ENCODE assay signal across 17 cellular contexts in the genomic region with DNA sequence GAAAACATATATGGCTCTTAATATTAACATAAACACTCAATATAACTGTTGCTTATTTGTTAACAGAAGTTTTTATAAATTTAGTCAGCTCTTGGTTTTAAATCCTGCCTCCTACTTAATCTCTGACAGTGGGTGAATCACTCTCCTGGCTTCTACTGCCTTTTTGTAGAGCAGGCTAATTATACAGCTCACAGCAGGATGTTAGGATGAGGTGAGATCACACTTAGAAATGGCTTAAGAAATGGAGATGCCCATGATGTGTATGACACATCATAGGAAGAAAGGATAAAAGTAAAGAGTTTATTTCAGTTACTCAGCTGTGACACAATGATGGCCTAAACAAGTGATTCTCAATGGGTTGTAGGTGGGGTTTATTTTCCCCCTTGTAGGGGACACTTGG.
DNase-seq lines count a peak whose midpoint lies in the region; ATAC-seq and TF ChIP-seq lines count a peak whose summit lies in the region.
"Had no signal": no experiment of that assay in that cellular context is flagged by ENCODE, and none has a peak within 500 bp of the region (broad histone marks: within the 10 kb centered on the region; RNA-seq: fewer than 3 reads in every experiment).

No MANE protein-coding gene starts in this region.

- TF ChIP-seq RAD21 in neural cell (conservative IDR thresholded peaks at IDR 0.05), result no peak

- H3K9ac ChIP-seq in neural cell (ENCODE audit: low read length), result no peak overlapping the region

- H3K27me3 ChIP-seq in neural cell (ENCODE audit: insufficient read depth, low read depth, low read length), result no peaks in the 10 kb centered on the region
- H3K27me3 ChIP-seq: pancreas had no signal

- no peaks in the 10 kb centered on the region for H3K36me3 ChIP-seq in neural cell (ENCODE audit: insufficient read depth, low read length)
- H3K36me3 ChIP-seq: pancreas had no signal

- no peaks in the 10 kb centered on the region for H4K20me1 ChIP-seq in neural cell (ENCODE audit: insufficient read depth)

- H3K9me3 ChIP-seq in neural cell (ENCODE audit: low read length), result no peaks in the 10 kb centered on the region
- H3K9me3 ChIP-seq: Caco-2, pancreas had no signal

- H3K4me2 ChIP-seq in neural cell (ENCODE audit: low read length), result no peak overlapping the region

- no peak for TF ChIP-seq CTCF in neural cell (IDR thresholded peaks at IDR 0.05; ENCODE audit: poor library complexity, severe bottlenecking)

- peak; percentile 99 for ATAC-seq in esophagus mucosa
- ATAC-seq in stimulated activated naive CD8-positive, alpha-beta T cell treated with anti-CD3 and anti-CD28 coated beads, Interleukin-15, amount 100 ng/mL, for 72 hours, result no peak
- ATAC-seq: left colon, pancreas, Right ventricle myocardium inferior had no signal

- H3K79me2 ChIP-seq in neural cell (replicated peaks; ENCODE audit: insufficient read depth, low read length), result no peaks in the 10 kb centered on the region

- H3F3A ChIP-seq in neural cell (ENCODE audit: insufficient read depth, low read length, poor library complexity, severe bottlenecking), result no peaks in the 10 kb centered on the region

- H3K9me3 Mint-ChIP-seq in stimulated activated naive CD8-positive, alpha-beta T cell treated with anti-CD3 and anti-CD28 coated beads, Interleukin-15, amount 100 ng/mL, for 72 hours, result peaks cover 0 to 5% of the 10 kb centered on the region in 2 donors

- no peak overlapping the region for H3K4me3 Mint-ChIP-seq in stimulated activated naive CD8-positive, alpha-beta T cell treated with anti-CD3 and anti-CD28 coated beads, Interleukin-15, amount 100 ng/mL, for 72 hours
- H3K4me3 Mint-ChIP-seq: activated naive CD4-positive, alpha-beta T cell treated with anti-CD3 and anti-CD28 coated beads for 36 hours had no signal

- H3K27ac Mint-ChIP-seq in stimulated activated naive CD8-positive, alpha-beta T cell treated with anti-CD3 and anti-CD28 coated beads, Interleukin-15, amount 100 ng/mL, for 72 hours, result no peak overlapping the region
- H3K27ac Mint-ChIP-seq: activated naive CD4-positive, alpha-beta T cell treated with anti-CD3 and anti-CD28 coated beads for 36 hours had no signal

- DNase-seq in GM03348 (ENCODE audit: low spot score) (peak; percentile 57), RKO (ENCODE audit: low spot score) (peak; percentile 91), OCI-M1 (lab: John Stamatoyannopoulos, UW) (no peak), NCI-H2029 (lab: John Stamatoyannopoulos, UW) (no peak)
- DNase-seq in stimulated activated naive CD8-positive, alpha-beta T cell treated with anti-CD3 and anti-CD28 coated beads, Interleukin-15, amount 100 ng/mL, for 72 hours, result no peak
- DNase-seq in activated CD4-positive, alpha-beta T cell treated with anti-CD3 and anti-CD28 coated beads for 48 hours, result no peak
- DNase-seq: activated CD4-positive, CD25-positive, alpha-beta regulatory T cell treated with anti-CD3 and anti-CD28 coated beads, Interleukin-2, amount 50 U/mL, for 72 hours; activated naive CD4-positive, alpha-beta T cell treated with anti-CD3 and anti-CD28 coated beads for 36 hours; Caco-2; effector CD4-positive, alpha-beta T cell; left colon; NCI-H2107; pancreas; stimulated activated CD4-positive, alpha-beta T cell treated with anti-CD3 and anti-CD28 coated beads, Interleukin-4, amount 100 ng/mL, for 24 hours had no signal

- H3K4me1 Mint-ChIP-seq in stimulated activated naive CD8-positive, alpha-beta T cell treated with anti-CD3 and anti-CD28 coated beads, Interleukin-15, amount 100 ng/mL, for 72 hours, result no peaks in the 10 kb centered on the region

- H3K4me3 ChIP-seq in neural cell (ENCODE audit: low read length), result no peak overlapping the region
- H3K4me3 ChIP-seq: pancreas had no signal

- TF ChIP-seq EP300 in neural cell (conservative IDR thresholded peaks at IDR 0.05; ENCODE audit: poor library complexity, severe bottlenecking), result no peak

- H3K27me3 Mint-ChIP-seq in stimulated activated naive CD8-positive, alpha-beta T cell treated with anti-CD3 and anti-CD28 coated beads, Interleukin-15, amount 100 ng/mL, for 72 hours, result no peaks in the 10 kb centered on the region

- H3K27ac ChIP-seq in neural cell (ENCODE audit: low read length), result no peak overlapping the region
- H3K27ac ChIP-seq: pancreas had no signal

- no peaks in the 10 kb centered on the region for H3K9me2 ChIP-seq in neural cell (ENCODE audit: insufficient read depth, low read length)

- no peak overlapping the region for H2AFZ ChIP-seq in neural cell (ENCODE audit: low read depth, low read length)

TF ChIP-seq in neural cell, 6 proteins besides CTCF, POLR2A, EP300 and RAD21:
- TF ChIP-seq EZH2 (IDR thresholded peaks at IDR 0.05; ENCODE audit: borderline replicate concordance, insufficient read depth, low read length, poor library complexity, severe bottlenecking), result no peak
- TF ChIP-seq POLR2AphosphoS5 (IDR thresholded peaks at IDR 0.05), result peak; percentile 19

Comparison
In these comparisons a context has a peak if more than half of its experiments do, and no peak if none do; other contexts are left out.
1. DNase-seq: peak in GM03348 (single experiment) and RKO (single experiment); none in stimulated activated naive CD8-positive, alpha-beta T cell treated with anti-CD3 and anti-CD28 coated beads, Interleukin-15, amount 100 ng/mL, for 72 hours (0 of 2), OCI-M1 (single experiment), activated CD4-positive, alpha-beta T cell treated with anti-CD3 and anti-CD28 coated beads for 48 hours (single experiment) and NCI-H2029 (single experiment).